30 cellular contexts compared by ENCODE assay signal in genomic region chr14:35931346-35931745, GRCh38.
"Had no signal": no experiment of that assay in that cellular context is flagged by ENCODE, and none has a peak within 500 bp of the region (broad histone marks: within the 10 kb centered on the region; RNA-seq: fewer than 3 reads in every experiment).

No MANE protein-coding gene starts in this region.

- H3K9me3 Mint-ChIP-seq: naive thymus-derived CD8-positive, alpha-beta T cell; nephron progenitor cell; neural crest cell; type B pancreatic cell had no signal

- FAIRE-seq: pancreas had no signal

- H3K4me1 ChIP-seq: pancreas, psoas muscle, suprapubic skin, testis, tibial artery, transverse colon, upper lobe of right lung, uterus had no signal

- H3K4me3 Mint-ChIP-seq: natural killer cell treated with Interleukin-12 subunit alpha and Interleukin-12 subunit beta and Interleukin-15 and Interleukin-18, amount 100 ng/mL, for 72 hours; nephron progenitor cell; neural crest cell; stimulated activated memory B cell treated with anti-CD40 and anti-IgM and Interleukin-4, amounts not matched to agents 10 μg/mL and 1 μg/mL and 100 μg/mL, for 72 hours; type B pancreatic cell had no signal

- ATAC-seq: naive thymus-derived CD8-positive, alpha-beta T cell; natural killer cell treated with Interleukin-12 subunit alpha and Interleukin-12 subunit beta and Interleukin-15 and Interleukin-18, amount 100 ng/mL, for 72 hours; pancreas; psoas muscle; right cardiac atrium; sciatic nerve; stimulated activated memory B cell treated with anti-CD40 and anti-IgM and Interleukin-4, amounts not matched to agents 10 μg/mL and 1 μg/mL and 100 μg/mL, for 72 hours; stimulated activated naive CD8-positive, alpha-beta T cell treated with anti-CD3 and anti-CD28 coated beads, Interleukin-15, amount 100 ng/mL, for 72 hours; stimulated activated naive CD8-positive, alpha-beta T cell treated with anti-CD3 and anti-CD28 coated beads, Interleukin-15, Interleukin-2, amounts not matched to agents 100 U/mL and 50 U/mL, for 24 hours; upper lobe of right lung had no signal

- H3K4me2 ChIP-seq: smooth muscle cell had no signal

- H3K27me3 Mint-ChIP-seq: naive thymus-derived CD8-positive, alpha-beta T cell; stimulated activated memory B cell treated with anti-CD40 and anti-IgM and Interleukin-4, amounts not matched to agents 10 μg/mL and 1 μg/mL and 100 μg/mL, for 72 hours; stimulated activated naive CD8-positive, alpha-beta T cell treated with anti-CD3 and anti-CD28 coated beads, Interleukin-15, amount 100 ng/mL, for 72 hours; type B pancreatic cell had no signal

- H3K36me3 ChIP-seq: neutrophil, pancreas, spleen, suprapubic skin, tibial artery, transverse colon, upper lobe of right lung, uterus had no signal

- H3K4me3 ChIP-seq: pancreas, psoas muscle, skin epidermis, smooth muscle cell, spleen, suprapubic skin, testis, tibial artery, transverse colon, upper lobe of right lung, uterus had no signal

- H3K4me1 Mint-ChIP-seq: nephron progenitor cell, neural crest cell had no signal

- H3K27ac Mint-ChIP-seq: natural killer cell treated with Interleukin-12 subunit alpha and Interleukin-12 subunit beta and Interleukin-15 and Interleukin-18, amount 100 ng/mL, for 72 hours; nephron progenitor cell; stimulated activated memory B cell treated with anti-CD40 and anti-IgM and Interleukin-4, amounts not matched to agents 10 μg/mL and 1 μg/mL and 100 μg/mL, for 72 hours; type B pancreatic cell had no signal

- H3K27ac ChIP-seq: neutrophil, pancreas, psoas muscle, skin epidermis, spleen, suprapubic skin, testis, tibial artery, transverse colon, upper lobe of right lung, uterus had no signal

- H3K9me3 ChIP-seq: neutrophil, pancreas, psoas muscle, spleen, suprapubic skin, testis, tibial artery, transverse colon, upper lobe of right lung, uterus had no signal

- DNase-seq: naive thymus-derived CD8-positive, alpha-beta T cell; nephron progenitor cell; nucleus accumbens; pancreas; psoas muscle; right cardiac atrium; spleen; stimulated activated CD4-positive, alpha-beta T cell treated with anti-CD3 and anti-CD28 coated beads, Interleukin-12 subunit alpha, Interleukin-12 subunit beta, amount 100 ng/mL, for 4 hours; stimulated activated CD4-positive, alpha-beta T cell treated with anti-CD3 and anti-CD28 coated beads, Interleukin-1b, Interleukin-23, amount 100 ng/mL, for 48 hours; stimulated activated CD4-positive, alpha-beta T cell treated with anti-CD3 and anti-CD28 coated beads, Interleukin-4, amount 100 ng/mL, for 1 hour; stimulated activated CD4-positive, alpha-beta T cell treated with anti-CD3 and anti-CD28 coated beads, Interleukin-4, amount 100 ng/mL, for 4 hours; stimulated activated CD8-positive, alpha-beta memory T cell treated with anti-CD3 and anti-CD28 coated beads, Interleukin-4, amount 100 ng/mL, for 48 hours; stimulated activated naive CD4-positive, alpha-beta T cell; stimulated activated naive CD8-positive, alpha-beta T cell treated with anti-CD3 and anti-CD28 coated beads, Interleukin-15, amount 100 ng/mL, for 72 hours; stimulated activated naive CD8-positive, alpha-beta T cell treated with anti-CD3 and anti-CD28 coated beads, Interleukin-15, Interleukin-2, amounts not matched to agents 100 U/mL and 50 U/mL, for 24 hours; substantia nigra; testis; tibial artery; transverse colon; upper lobe of right lung; uterus had no signal

- H3K27me3 ChIP-seq: pancreas, testis, tibial artery, transverse colon, upper lobe of right lung, uterus had no signal

- H3K36me3 Mint-ChIP-seq: naive thymus-derived CD8-positive, alpha-beta T cell; natural killer cell treated with Interleukin-12 subunit alpha and Interleukin-12 subunit beta and Interleukin-15 and Interleukin-18, amount 100 ng/mL, for 72 hours; stimulated activated memory B cell treated with anti-CD40 and anti-IgM and Interleukin-4, amounts not matched to agents 10 μg/mL and 1 μg/mL and 100 μg/mL, for 72 hours; type B pancreatic cell had no signal
